15 cellular contexts compared by ENCODE assay signal in genomic region chr5:1175801-1176472, GRCh38. TPM values are rescaled to one million over a fixed set of nuclear protein-coding genes. Genes with fewer than 3 reads are reported as not detected.
A peak's percentile ranks its signal among the peaks of the same experiment; 100 is the strongest.
DNase-seq lines count a peak whose midpoint lies in the region; ATAC-seq and TF ChIP-seq lines count a peak whose summit lies in the region.
"Had no signal": no experiment of that assay in that cellular context is flagged by ENCODE, and none has a peak within 500 bp of the region (broad histone marks: within the 10 kb centered on the region; RNA-seq: fewer than 3 reads in every experiment).

No MANE protein-coding gene starts in this region.

- peak overlapping the region; percentile 85 for H3K18ac ChIP-seq in neuronal stem cell (ENCODE audit: low read length)
- no peak overlapping the region for H3K18ac ChIP-seq in mesendoderm (ENCODE audit: low read length)

- H2BK15ac ChIP-seq in neuronal stem cell (ENCODE audit: low read length) (peak overlapping the region; percentile 77), mesendoderm (replicated peaks; ENCODE audit: low read depth) (no peak overlapping the region)

- H4K91ac ChIP-seq in neuronal stem cell (ENCODE audit: low read depth, low read length, poor library complexity): peak overlapping the region; percentile 6

- no peak for TF ChIP-seq CTCF in GM12865 (IDR thresholded peaks at IDR 0.05; ENCODE audit: insufficient read depth, low read depth, low read length, missing control alignments)
- no peak for TF ChIP-seq CTCF in HEK293 (tag by site-specific recombination; IDR thresholded peaks at IDR 0.05)

- POLR2A ChIA-PET in HEK293 (lab: Yijun Ruan, JAX): no interaction called here

- peak overlapping the region; percentile 94 for H3K14ac ChIP-seq in neuronal stem cell (ENCODE audit: low read length)

- ATAC-seq in left cardiac atrium (no peak), HG03045 (IDR thresholded peaks at IDR 0.05; ENCODE audit: unreplicated experiment) (no peak)

- intact Hi-C loops in left cardiac atrium (cut with DNase I): no loop called here

- no peak overlapping the region for H4K5ac ChIP-seq in mesendoderm (ENCODE audit: low read length)

- no CpG with 5 or more reads among the region's 26 CpGs for WGBS in neuronal stem cell (ENCODE audit: extremely low coverage in 2 of 2, insufficient read length in 2 of 2, insufficient replicate concordance in 1 of 2), 2 donors
- WGBS in mesendoderm (ENCODE audit: extremely low coverage, insufficient coverage, low lambda C conversion rate): no CpG with 5 or more reads among the region's 26 CpGs

- H3K27ac ChIP-seq in HEK293 (ENCODE audit: extremely low read depth, low read depth, low read length) (no peak overlapping the region), neuronal stem cell (replicated peaks; ENCODE audit: low read length) (no peak overlapping the region), mesendoderm (ENCODE audit: low read depth, low read length) (no peak overlapping the region)
- H3K27ac ChIP-seq: C4-2B had no signal

- H4K8ac ChIP-seq in neuronal stem cell (ENCODE audit: low read depth, low read length) (no peak overlapping the region), mesendoderm (ENCODE audit: low read depth, low read length) (no peak overlapping the region)

- H2BK12ac ChIP-seq in neuronal stem cell (ENCODE audit: low read length): no peak overlapping the region

- no peak overlapping the region for H2AFZ ChIP-seq in neuronal stem cell (ENCODE audit: low read length)

- H3K9ac ChIP-seq in neuronal stem cell (ENCODE audit: low read depth, low read length, poor library complexity) (peak overlapping the region; percentile 34), mesendoderm (ENCODE audit: low read length) (no peak overlapping the region)

- H3K23ac ChIP-seq in neuronal stem cell (ENCODE audit: low read depth, low read length, poor library complexity): no peak overlapping the region
- H3K23ac ChIP-seq in mesendoderm (ENCODE audit: low read length): no peak overlapping the region

- CTCF ChIA-PET in HEK293 (lab: Yijun Ruan, JAX): interaction anchor here (0.7 to 3.7 kb wide), 3 partner anchors 11 to 1097 kb away, joined by 3 to 33 read pairs (median 4); no protein-coding TSS in a partner anchor

- no peak overlapping the region for H3K56ac ChIP-seq in mesendoderm (ENCODE audit: low read length)

- H2AK5ac ChIP-seq in neuronal stem cell (ENCODE audit: low read depth, low read length) (peak overlapping the region; percentile 87), mesendoderm (ENCODE audit: low read length) (no peak overlapping the region)

- H3K4me2 ChIP-seq in neuronal stem cell (ENCODE audit: insufficient read depth, low read length, poor library complexity, severe bottlenecking) (no peak overlapping the region), mesendoderm (ENCODE audit: low read length) (no peak overlapping the region)

- H2BK5ac ChIP-seq in neuronal stem cell (ENCODE audit: low read length): no peak overlapping the region
- H2BK5ac ChIP-seq in mesendoderm (ENCODE audit: low read length): no peak overlapping the region

- DNase-seq in GM12865 (ENCODE audit: low read depth) (peak; percentile 20), left cardiac atrium (peak; percentile 5), neuronal stem cell (ENCODE audit: low spot score) (no peak), mesendoderm (no peak), NCI-H2029 (lab: John Stamatoyannopoulos, UW) (no peak)
- DNase-seq: AML-193, GOT3, KBM-7, NCI-H1105, NCI-H2081 treated with DMSO at 0.1 percent for 48 hours had no signal

- H3K9me3 ChIP-seq in HEK293 (ENCODE audit: control insufficient read depth, insufficient read depth, low read depth, low read length) (no peaks in the 10 kb centered on the region), neuronal stem cell (replicated peaks in 1 of 2; ENCODE audit: control insufficient read depth in 2 of 2, insufficient read depth in 1 of 2, low read depth in 1 of 2, low read length in 2 of 2) (no peaks in the 10 kb centered on the region)

- H3K79me2 ChIP-seq in mesendoderm (ENCODE audit: control insufficient read depth, insufficient read depth, low read length): no peaks in the 10 kb centered on the region

- no peak overlapping the region for H2BK120ac ChIP-seq in neuronal stem cell (ENCODE audit: low read depth, low read length)
- H2BK120ac ChIP-seq in mesendoderm (ENCODE audit: low read depth, low read length): no peak overlapping the region

- H3K4me3 ChIP-seq in GM12865 (ENCODE audit: low read depth, low read length): no peak overlapping the region
- H3K4me3 ChIP-seq in HEK293 (ENCODE audit: low read depth, low read length): no peak overlapping the region
- no peak overlapping the region for H3K4me3 ChIP-seq in neuronal stem cell (ENCODE audit: low read length in 2 of 2)
- no peak overlapping the region for H3K4me3 ChIP-seq in mesendoderm (ENCODE audit: low read length)

- H3K4ac ChIP-seq in neuronal stem cell (ENCODE audit: low read length): no peak overlapping the region
- H3K4ac ChIP-seq in mesendoderm (ENCODE audit: low read depth, low read length): no peak overlapping the region

- H3K36me3 ChIP-seq in HEK293 (ENCODE audit: control insufficient read depth in 2 of 2, insufficient read depth in 1 of 2, low read length in 2 of 2) (no peaks in the 10 kb centered on the region), neuronal stem cell (replicated peaks in 1 of 2; ENCODE audit: control insufficient read depth in 2 of 2, insufficient read depth in 2 of 2, low read length in 2 of 2) (no peaks in the 10 kb centered on the region), mesendoderm (ENCODE audit: control insufficient read depth, insufficient read depth, low read length) (no peaks in the 10 kb centered on the region)

- no peaks in the 10 kb centered on the region for H3K27me3 ChIP-seq in neuronal stem cell (ENCODE audit: control insufficient read depth in 3 of 3, insufficient read depth in 3 of 3, low read depth in 1 of 3, low read length in 3 of 3)
- H3K27me3 ChIP-seq in mesendoderm (ENCODE audit: insufficient read depth, low read length, poor library complexity): no peaks in the 10 kb centered on the region

- no peaks in the 10 kb centered on the region for H3K79me1 ChIP-seq in neuronal stem cell (ENCODE audit: low read depth, low read length)
- no peaks in the 10 kb centered on the region for H3K79me1 ChIP-seq in mesendoderm (ENCODE audit: low read length)

- no peaks in the 10 kb centered on the region; the same call in 1 of the 2 replicates for H3K4me1 ChIP-seq in HEK293 (ENCODE audit: control insufficient read depth, insufficient read depth, low read length)
- no peaks in the 10 kb centered on the region for H3K4me1 ChIP-seq in neuronal stem cell (ENCODE audit: control insufficient read depth in 2 of 2, insufficient read depth in 1 of 2, low read depth in 1 of 2, low read length in 2 of 2)
- H3K4me1 ChIP-seq in mesendoderm (ENCODE audit: control insufficient read depth, low read depth, low read length): no peaks in the 10 kb centered on the region

TF ChIP-seq in HEK293, 187 proteins besides CTCF, POLR2A, EP300 and RAD21:
- no peak for TF ChIP-seq ZSCAN18 (tag by site-specific recombination; IDR thresholded peaks at IDR 0.05)
- no peak for TF ChIP-seq ZXDB (tag by site-specific recombination; IDR thresholded peaks at IDR 0.05)
- 0 out of 2 replicates have a peak, but pooled peaks have one; percentile 32 for TF ChIP-seq ZNF423 (tag by site-specific recombination; IDR thresholded peaks at IDR 0.05)
- no peak for TF ChIP-seq ZNF311 (tag by site-specific recombination; IDR thresholded peaks at IDR 0.05; ENCODE audit: borderline replicate concordance)

RNA-seq across cellular contexts. Expression of gene SLC6A19, which starts 25.5 kb away (rescaled TPM):
- not detected for total RNA-seq in left cardiac atrium
- polyA plus RNA-seq in neuronal stem cell (2013, experiment 1 of 2): not detected
- not detected for polyA plus RNA-seq in neuronal stem cell (2013, experiment 2 of 2)
- polyA plus RNA-seq in mesendoderm (2013, experiment 1 of 2): not detected
- polyA plus RNA-seq in mesendoderm (2013, experiment 2 of 2): not detected
- total RNA-seq: NCI-H460, SK-MEL-5 had no signal

RNA-seq across cellular contexts. Expression of gene SLC6A18, which starts 49.2 kb away (rescaled TPM):
- total RNA-seq in left cardiac atrium: not detected
- polyA plus RNA-seq in neuronal stem cell (2013, experiment 1 of 2): not detected
- polyA plus RNA-seq in neuronal stem cell (2013, experiment 2 of 2): not detected
- not detected for polyA plus RNA-seq in mesendoderm (2013, experiment 1 of 2)
- not detected for polyA plus RNA-seq in mesendoderm (2013, experiment 2 of 2)
- total RNA-seq: NCI-H460, SK-MEL-5 had no signal

Comparison
In these comparisons a context has a peak if more than half of its experiments do, and no peak if none do; other contexts are left out.
1. DNase-seq: peak in GM12865 (single experiment) and left cardiac atrium (single experiment); none in neuronal stem cell (single experiment), mesendoderm (single experiment) and NCI-H2029 (single experiment).